ENCODE assay signal across 8 cellular contexts in the genomic region with DNA sequence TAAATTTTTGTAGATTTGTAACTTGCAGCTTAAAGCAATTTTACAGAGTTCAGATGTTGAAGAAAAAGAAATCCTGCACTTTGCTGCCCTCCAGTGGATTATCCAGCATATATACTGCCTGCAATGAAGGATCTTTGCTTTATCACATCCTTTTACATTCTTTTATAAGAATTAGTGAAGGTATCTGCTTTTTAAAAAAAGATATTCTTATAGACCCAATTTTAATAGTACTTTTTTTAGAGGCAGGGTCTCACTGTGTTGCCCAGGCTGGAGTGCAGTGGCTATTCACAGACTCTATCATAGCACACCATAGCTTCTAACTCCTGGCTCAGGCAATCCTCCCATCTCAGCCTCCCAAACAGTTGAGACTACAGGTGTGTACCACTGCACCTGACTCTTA.
A peak's percentile ranks its signal among the peaks of the same experiment; 100 is the strongest.
DNase-seq lines count a peak whose midpoint lies in the region; ATAC-seq and TF ChIP-seq lines count a peak whose summit lies in the region.

No MANE protein-coding gene starts in this region.

- no peak overlapping the region for H3K4me2 ChIP-seq in neural cell (ENCODE audit: low read length)

- H3K9me2 ChIP-seq in neural cell (ENCODE audit: insufficient read depth, low read length), result no peaks in the 10 kb centered on the region

- ATAC-seq in HG03457 (IDR thresholded peaks at IDR 0.05; ENCODE audit: unreplicated experiment), result peak; percentile 44

- H3K4me3 ChIP-seq in AG09309 (ENCODE audit: control insufficient read depth, low read depth, low read length), result no peak overlapping the region
- no peak overlapping the region for H3K4me3 ChIP-seq in SJCRH30
- H3K4me3 ChIP-seq in endodermal cell (ENCODE audit: low read length), result no peak overlapping the region
- no peak overlapping the region for H3K4me3 ChIP-seq in neural cell (ENCODE audit: low read length)

- H3K27ac ChIP-seq in SJCRH30, result no peak overlapping the region
- no peak overlapping the region for H3K27ac ChIP-seq in endodermal cell (ENCODE audit: low read depth, low read length)
- no peak overlapping the region for H3K27ac ChIP-seq in neural cell (ENCODE audit: low read length)

- peaks cover 5% of the 10 kb centered on the region; the same call in 1 of the 2 replicates for H3K4me1 ChIP-seq in SJCRH30
- H3K4me1 ChIP-seq in endodermal cell (ENCODE audit: control insufficient read depth, insufficient read depth, low read length), result no peaks in the 10 kb centered on the region

- peak; percentile 71 for TF ChIP-seq RAD21 in neural cell (conservative IDR thresholded peaks at IDR 0.05)

- in situ Hi-C loops in G401 (cut with HindIII; ENCODE audit: low sequenced_read_pairs), result no loop called here

- DNase-seq in AG09309 (ENCODE audit: low read depth), result no peak
- peak; percentile 48 for DNase-seq in G401 (ENCODE audit: low spot score)
- DNase-seq in SJCRH30, result peak; percentile 22 to 68
- DNase-seq in endodermal cell, result peak; percentile 56
- DNase-seq in cerebellar nuclear complex (lab: John Stamatoyannopoulos, UW), result no peak
- DNase-seq in NCI-H526 treated with DMSO at 0.1 percent for 48 hours (lab: John Stamatoyannopoulos, UW), result no peak

- H3K36me3 Mint-ChIP-seq in endodermal cell (ENCODE audit: low read depth), result peaks cover 20% of the 10 kb centered on the region

- no peak overlapping the region for H3K27ac Mint-ChIP-seq in endodermal cell

- TF ChIP-seq CTCF in AG09309 (IDR thresholded peaks at IDR 0.05; ENCODE audit: control insufficient read depth, insufficient read depth, low read depth, low read length, missing control alignments), result peak; percentile 57
- peak; percentile 86 for TF ChIP-seq CTCF in endodermal cell (conservative IDR thresholded peaks at IDR 0.05)
- TF ChIP-seq CTCF in neural cell (IDR thresholded peaks at IDR 0.05; ENCODE audit: poor library complexity, severe bottlenecking), result peak; percentile 75

- TF ChIP-seq EP300 in neural cell (conservative IDR thresholded peaks at IDR 0.05; ENCODE audit: poor library complexity, severe bottlenecking), result no peak

- H3K4me3 Mint-ChIP-seq in endodermal cell, result no peak overlapping the region

- no peaks in the 10 kb centered on the region for H4K20me1 ChIP-seq in neural cell (ENCODE audit: insufficient read depth)

- H3K9ac ChIP-seq in endodermal cell (ENCODE audit: extremely low read depth, low read length, poor library complexity, severe bottlenecking) (no peak overlapping the region), neural cell (ENCODE audit: low read length) (no peak overlapping the region)

- H3K9me3 ChIP-seq in SJCRH30 (replicated peaks) (no peaks in the 10 kb centered on the region), endodermal cell (ENCODE audit: control insufficient read depth, low read length) (peaks cover 6% of the 10 kb centered on the region), neural cell (ENCODE audit: low read length) (no peaks in the 10 kb centered on the region)

- no peaks in the 10 kb centered on the region for H3K79me2 ChIP-seq in neural cell (replicated peaks; ENCODE audit: insufficient read depth, low read length)

- no peaks in the 10 kb centered on the region for H3F3A ChIP-seq in neural cell (ENCODE audit: insufficient read depth, low read length, poor library complexity, severe bottlenecking)

- H3K9me3 Mint-ChIP-seq in endodermal cell, result peaks cover 4% of the 10 kb centered on the region

- no peaks in the 10 kb centered on the region for H3K27me3 Mint-ChIP-seq in endodermal cell (ENCODE audit: insufficient read depth)

- H3K36me3 ChIP-seq in SJCRH30 (peaks cover 26% of the 10 kb centered on the region), endodermal cell (ENCODE audit: control insufficient read depth, insufficient read depth, low read length) (peaks cover 42% of the 10 kb centered on the region), neural cell (ENCODE audit: insufficient read depth, low read length) (no peaks in the 10 kb centered on the region)

- H3K4me1 Mint-ChIP-seq in endodermal cell, result peaks cover 3% of the 10 kb centered on the region

- no peaks in the 10 kb centered on the region for H3K27me3 ChIP-seq in SJCRH30
- no peaks in the 10 kb centered on the region for H3K27me3 ChIP-seq in endodermal cell (ENCODE audit: control insufficient read depth, insufficient read depth, low read length, poor library complexity, severe bottlenecking)
- no peaks in the 10 kb centered on the region for H3K27me3 ChIP-seq in neural cell (ENCODE audit: insufficient read depth, low read depth, low read length)

- no peak overlapping the region for H2AFZ ChIP-seq in neural cell (ENCODE audit: low read depth, low read length)

TF ChIP-seq in neural cell, 6 proteins besides CTCF, POLR2A, EP300 and RAD21:
- TF ChIP-seq MXI1 (conservative IDR thresholded peaks at IDR 0.05; ENCODE audit: poor library complexity, severe bottlenecking), result no peak
- peak; percentile 79 for TF ChIP-seq SMC3 (conservative IDR thresholded peaks at IDR 0.05; ENCODE audit: poor library complexity)

Comparison
In these comparisons a context has a peak if more than half of its experiments do, and no peak if none do; other contexts are left out.
1. DNase-seq: peak in G401 (single experiment), SJCRH30 (2 of 2) and endodermal cell (single experiment); none in AG09309 (single experiment), cerebellar nuclear complex (0 of 2) and NCI-H526 treated with DMSO at 0.1 percent for 48 hours (single experiment).
2. Peak in every context shown above with its lines, with median percentiles within 50 percentile points of each other: CTCF ChIP-seq.